25 cellular contexts compared by ENCODE assay signal in genomic region chr16:84120023-84120422, GRCh38. TPM values are rescaled to one million over a fixed set of nuclear protein-coding genes. Genes with fewer than 3 reads are reported as not detected.
"Had no signal": no experiment of that assay in that cellular context is flagged by ENCODE, and none has a peak within 500 bp of the region (broad histone marks: within the 10 kb centered on the region; RNA-seq: fewer than 3 reads in every experiment).

No MANE protein-coding gene starts in this region.

- ATAC-seq: heart left ventricle; left colon; left ventricle myocardium superior; natural killer cell treated with Interleukin-12 subunit alpha and Interleukin-12 subunit beta and Interleukin-15 and Interleukin-18, amount 100 ng/mL, for 72 hours; right cardiac atrium; stimulated activated naive CD8-positive, alpha-beta T cell treated with anti-CD3 and anti-CD28 coated beads, Interleukin-15, Interleukin-2, amounts not matched to agents 100 U/mL and 50 U/mL, for 24 hours had no signal

- H3K9me3 Mint-ChIP-seq: natural killer cell treated with Interleukin-12 subunit alpha and Interleukin-12 subunit beta and Interleukin-15 and Interleukin-18, amount 100 ng/mL, for 72 hours had no signal

- H3K4me3 Mint-ChIP-seq: natural killer cell treated with Interleukin-12 subunit alpha and Interleukin-12 subunit beta and Interleukin-15 and Interleukin-18, amount 100 ng/mL, for 72 hours had no signal

- FAIRE-seq: endometrium, frontal cortex had no signal

- H3K27ac Mint-ChIP-seq: natural killer cell treated with Interleukin-12 subunit alpha and Interleukin-12 subunit beta and Interleukin-15 and Interleukin-18, amount 100 ng/mL, for 72 hours had no signal

- H3K27me3 Mint-ChIP-seq: natural killer cell treated with Interleukin-12 subunit alpha and Interleukin-12 subunit beta and Interleukin-15 and Interleukin-18, amount 100 ng/mL, for 72 hours had no signal

- H3K4me3 ChIP-seq: heart left ventricle, lung, smooth muscle cell, suprapubic skin, thyroid gland, upper lobe of left lung, vagina had no signal

- H3K27ac ChIP-seq: heart left ventricle, neutrophil, suprapubic skin, thyroid gland, upper lobe of left lung, vagina had no signal

- H3K9me3 ChIP-seq: heart left ventricle, neutrophil, suprapubic skin, thyroid gland, upper lobe of left lung, vagina had no signal

- H3K27me3 ChIP-seq: heart left ventricle, neutrophil, suprapubic skin, thyroid gland, upper lobe of left lung, vagina had no signal

- H3K36me3 Mint-ChIP-seq: natural killer cell treated with Interleukin-12 subunit alpha and Interleukin-12 subunit beta and Interleukin-15 and Interleukin-18, amount 100 ng/mL, for 72 hours had no signal

- DNase-seq: effector memory CD4-positive, alpha-beta T cell; hippocampal formation; left colon; left ventricle myocardium superior; mesenchymal stem cell; midbrain; posterior cingulate gyrus; right cardiac atrium; stimulated activated CD4-positive, alpha-beta T cell treated with anti-CD3 and anti-CD28 coated beads, Interleukin-2, amount 100 ng/mL, for 48 hours; stimulated activated naive CD8-positive, alpha-beta T cell treated with anti-CD3 and anti-CD28 coated beads, Interleukin-15, Interleukin-2, amounts not matched to agents 100 U/mL and 50 U/mL, for 24 hours; upper lobe of left lung had no signal

- H3K4me2 ChIP-seq: smooth muscle cell had no signal

RNA-seq across cellular contexts. Expression of gene DNAAF1, which starts 25.1 kb away (rescaled TPM):
- total RNA-seq: fibroblast of lung; glomerular endothelial cell; kidney epithelial cell; left ventricle myocardium superior; natural killer cell treated with Interleukin-12 subunit alpha and Interleukin-12 subunit beta and Interleukin-15 and Interleukin-18, amount 100 ng/mL, for 72 hours; osteocyte; vagina had no signal
- polyA plus RNA-seq: fibroblast of lung, smooth muscle cell had no signal
